17 cellular contexts compared by ENCODE assay signal in genomic region chr2:127663566-127664064, GRCh38. TPM values are rescaled to one million over a fixed set of nuclear protein-coding genes. Genes with fewer than 3 reads are reported as not detected.
A peak's percentile ranks its signal among the peaks of the same experiment; 100 is the strongest.
DNase-seq lines count a peak whose midpoint lies in the region; ATAC-seq, FAIRE-seq and TF ChIP-seq lines count a peak whose summit lies in the region.
"Had no signal": no experiment of that assay in that cellular context is flagged by ENCODE, and none has a peak within 500 bp of the region (broad histone marks: within the 10 kb centered on the region; RNA-seq: fewer than 3 reads in every experiment).

No MANE protein-coding gene starts in this region.

- H3K4me1 Mint-ChIP-seq in effector memory CD8-positive, alpha-beta T cell (ENCODE audit: low read depth in 2 of 2) = peaks cover 0 to 6% of the 10 kb centered on the region in 2 donors

- no peak overlapping the region for H3K27ac ChIP-seq in H1 (ENCODE audit: low read depth, low read length)
- H3K27ac ChIP-seq in muscle layer of colon (ENCODE audit: low read depth, low read length) = peak overlapping the region; percentile 92
- H3K27ac ChIP-seq in stomach = peak overlapping the region in 4 of 5 donors; percentile 72 to 84 (median 76)
- H3K27ac ChIP-seq in A673 (ENCODE audit: low read depth, low read length, poor library complexity, severe bottlenecking) = no peak overlapping the region
- H3K27ac ChIP-seq: BLaER1, SK-N-MC had no signal

- H2AFZ ChIP-seq in H1 (ENCODE audit: low read length) = no peak overlapping the region

- H3K14ac ChIP-seq in H1 (ENCODE audit: insufficient read length) = no peak overlapping the region

- no peak for DNase-seq in NT2/D1 (ENCODE audit: low read depth, low spot score)
- no peak for DNase-seq in H1 (ENCODE audit: low read depth in 1 of 2, low spot score in 2 of 2)
- no peak for DNase-seq in stomach
- DNase-seq in A673 (ENCODE audit: low spot score) = no peak
- DNase-seq in effector memory CD8-positive, alpha-beta T cell = no peak
- no peak for DNase-seq in NCI-H187 treated with DMSO at 0.1 percent for 48 hours (lab: John Stamatoyannopoulos, UW)
- DNase-seq: IMR-90, kidney glomerular epithelial cell, NCI-H1048, NCI-H2227 treated with DMSO at 0.1 percent for 48 hours, nucleus accumbens had no signal

- H3K56ac ChIP-seq in H1 (replicated peaks; ENCODE audit: insufficient read length, low read depth, low read length) = no peak overlapping the region

- peak overlapping the region; percentile 43 to 71; a peak in 3 of 4 replicates for H3K4me2 ChIP-seq in H1 (ENCODE audit: insufficient read depth in 1 of 2, low read depth in 2 of 2, low read length in 2 of 2)
- H3K4me2 ChIP-seq: BLaER1 had no signal

- no peak overlapping the region for H3K4me3 Mint-ChIP-seq in effector memory CD8-positive, alpha-beta T cell

- TF ChIP-seq EP300 in H1 (IDR thresholded peaks at IDR 0.05; ENCODE audit: borderline replicate concordance in 1 of 2, low read depth in 2 of 2, low read length in 2 of 2) (no peak), stomach (IDR thresholded peaks at IDR 0.05) (no peak)

- H2BK120ac ChIP-seq in H1 (replicated peaks; ENCODE audit: low read depth, low read length) = no peak overlapping the region

- H3K23me2 ChIP-seq in H1 (ENCODE audit: low read depth, low read length) = peaks cover 3% of the 10 kb centered on the region; the same call in 1 of the 2 replicates

- H2BK5ac ChIP-seq in H1 (ENCODE audit: low read depth, low read length) = no peak overlapping the region

- no peak overlapping the region for H4K5ac ChIP-seq in H1 (ENCODE audit: insufficient read length, low read depth, low read length)

- H3K9me3 ChIP-seq in NT2/D1 (ENCODE audit: insufficient read depth, low read length) (peaks cover 8% of the 10 kb centered on the region; the same call in 1 of the 2 replicates), H1 (ENCODE audit: insufficient read depth in 2 of 2, low read depth in 1 of 2, low read length in 1 of 2) (no peaks in the 10 kb centered on the region), muscle layer of colon (ENCODE audit: low read length) (no peaks in the 10 kb centered on the region), stomach (no peaks in the 10 kb centered on the region), A673 (ENCODE audit: low read depth, low read length, poor library complexity, severe bottlenecking) (no peaks in the 10 kb centered on the region)

- CTCF ChIA-PET in H1 (lab: Charles Lee; ENCODE audit: partially characterized antibody) (interaction anchor here (0.7 to 4.1 kb wide), 8 partner anchors 10 to 72 kb away, joined by 3 to 15 read pairs (median 5); no protein-coding TSS in a partner anchor), A673 (lab: Charles Lee) (no interaction called here)

- H3K36me3 ChIP-seq in NT2/D1 (ENCODE audit: insufficient read depth, insufficient read length, low read length) = peaks cover 5% of the 10 kb centered on the region
- no peaks in the 10 kb centered on the region for H3K36me3 ChIP-seq in H1 (ENCODE audit: control insufficient read depth in 2 of 4, insufficient read depth in 4 of 4, low read length in 3 of 4)
- H3K36me3 ChIP-seq in muscle layer of colon (ENCODE audit: insufficient read depth, low read length) = peaks cover 16% of the 10 kb centered on the region
- no peaks in the 10 kb centered on the region for H3K36me3 ChIP-seq in stomach
- no peaks in the 10 kb centered on the region for H3K36me3 ChIP-seq in A673 (ENCODE audit: insufficient read depth, low read length, poor library complexity, severe bottlenecking)

- peaks cover 41% of the 10 kb centered on the region for H3K27me3 ChIP-seq in NT2/D1 (ENCODE audit: insufficient read depth, insufficient read length)
- H3K27me3 ChIP-seq in H1 (replicated peaks in 1 of 4; ENCODE audit: control insufficient read depth in 3 of 4, extremely low read depth in 1 of 4, insufficient read depth in 3 of 4, low read length in 3 of 4) = peaks cover 9 to 33% (median 25%) of the 10 kb centered on the region in 4 experiments
- no peaks in the 10 kb centered on the region for H3K27me3 ChIP-seq in muscle layer of colon (ENCODE audit: control insufficient read depth in 1 of 2, insufficient read depth in 2 of 2, low read length in 2 of 2)
- peaks cover 0 to 36% (median 14%) of the 10 kb centered on the region in 3 donors for H3K27me3 ChIP-seq in stomach
- peaks cover 12% of the 10 kb centered on the region for H3K27me3 ChIP-seq in A673 (replicated peaks; ENCODE audit: insufficient read depth, low read depth, low read length, poor library complexity)

- H3K4me1 ChIP-seq in NT2/D1 (ENCODE audit: insufficient read depth, insufficient read length) = peaks cover 24% of the 10 kb centered on the region
- peaks cover 0 to 3% (median 0%) of the 10 kb centered on the region in 4 experiments; a peak in 4 of 7 replicates for H3K4me1 ChIP-seq in H1 (replicated peaks in 1 of 4; ENCODE audit: control insufficient read depth in 3 of 4, insufficient read depth in 4 of 4, low read length in 3 of 4)
- H3K4me1 ChIP-seq in muscle layer of colon (ENCODE audit: insufficient read depth, low read length) = peaks cover 79% of the 10 kb centered on the region
- peaks cover 19 to 79% (median 53%) of the 10 kb centered on the region in 4 donors for H3K4me1 ChIP-seq in stomach
- H3K4me1 ChIP-seq in A673 (ENCODE audit: insufficient read depth, low read length, poor library complexity, severe bottlenecking) = no peaks in the 10 kb centered on the region

- no peak overlapping the region for H3K23ac ChIP-seq in H1 (ENCODE audit: insufficient read length)

- WGBS in H1 (ENCODE audit: extremely low coverage in 1 of 2, insufficient coverage in 1 of 2, insufficient read length in 1 of 2, insufficient replicate concordance in 2 of 2, low coverage in 1 of 2, low lambda C conversion rate in 2 of 2, missing lambda C conversion rate in 1 of 2), 2 experiments = 88% methylated on average over 5 of the region's 6 CpGs; no CpG with 5 or more reads in 1 of the 2 experiments
- WGBS in stomach, 5 donors = 64 to 76% (median 67%) methylated on average over 5 to 6 of the region's 6 CpGs

- no peaks in the 10 kb centered on the region for H3K79me2 ChIP-seq in H1 (ENCODE audit: control insufficient read depth in 1 of 2, insufficient read depth in 2 of 2, low read length in 2 of 2)

- H2BK15ac ChIP-seq in H1 (ENCODE audit: low read length) = no peak overlapping the region

- intact Hi-C loops in stomach (cut with DNase I; ENCODE audit: low total_unique reads) = no loop called here
- intact Hi-C loops in A673 (cut with micrococcal nuclease; ENCODE audit: unreplicated experiment) = no loop called here

- TF ChIP-seq POLR2A in H1 (IDR thresholded peaks at IDR 0.05; ENCODE audit: control extremely low read depth in 1 of 2, low read depth in 2 of 2, low read length in 2 of 2) (no peak), stomach (IDR thresholded peaks at IDR 0.05) (no peak)

- BruUV-seq in A673 (replicated peaks; lab: Mats Ljungman, UMichigan) = no TSS peak

- H3K4ac ChIP-seq in H1 (replicated peaks; ENCODE audit: insufficient read length, low read depth, low read length) = no peak overlapping the region

- no peaks in the 10 kb centered on the region for H3K9me3 Mint-ChIP-seq in effector memory CD8-positive, alpha-beta T cell

- H2BK12ac ChIP-seq in H1 (ENCODE audit: low read depth, low read length) = no peak overlapping the region

- no peaks in the 10 kb centered on the region for H3K36me3 Mint-ChIP-seq in effector memory CD8-positive, alpha-beta T cell (ENCODE audit: insufficient read depth)

- no peaks in the 10 kb centered on the region for H4K20me1 ChIP-seq in H1 (replicated peaks in 1 of 2; ENCODE audit: control insufficient read depth in 1 of 2, insufficient read depth in 2 of 2, low read length in 2 of 2)

- TF ChIP-seq CTCF in H1 (IDR thresholded peaks at IDR 0.05; ENCODE audit: control extremely low read depth in 1 of 3, insufficient read depth in 1 of 3, low read depth in 1 of 3, low read length in 3 of 3) = no peak
- TF ChIP-seq CTCF in stomach (IDR thresholded peaks at IDR 0.05) = no peak
- TF ChIP-seq CTCF in A673 (conservative IDR thresholded peaks at IDR 0.05; ENCODE audit: low read depth, low read length) = no peak

- TF ChIP-seq RAD21 in H1 (IDR thresholded peaks at IDR 0.05 in 1 of 2, conservative IDR thresholded peaks at IDR 0.05 in 1 of 2; ENCODE audit: low read depth in 2 of 2, low read length in 2 of 2) = no peak

- H3K79me1 ChIP-seq in H1 (ENCODE audit: low read depth, low read length) = no peaks in the 10 kb centered on the region

- H3K4me3 ChIP-seq in NT2/D1 (ENCODE audit: insufficient read length, low read depth) (no peak overlapping the region), H1 (ENCODE audit: extremely low read depth in 1 of 4, insufficient read depth in 2 of 4, low read depth in 3 of 4, low read length in 4 of 4) (peak overlapping the region in 1 of 4 experiments; percentile 63; a peak in 2 of 8 replicates), muscle layer of colon (ENCODE audit: low read depth in 1 of 2, low read length in 2 of 2) (peak overlapping the region; percentile 44 to 58), stomach (peak overlapping the region; percentile 36 to 43 (median 40)), A673 (ENCODE audit: low read depth, low read length, poor library complexity, severe bottlenecking) (no peak overlapping the region)
- H3K4me3 ChIP-seq: SK-N-MC had no signal

- peak overlapping the region; percentile 47 for H3K9ac ChIP-seq in NT2/D1 (ENCODE audit: insufficient read length, low read depth)
- H3K9ac ChIP-seq in H1 (replicated peaks in 1 of 4; ENCODE audit: extremely low read depth in 1 of 4, low read depth in 3 of 4, low read length in 3 of 4) = no peak overlapping the region
- H3K9ac ChIP-seq in muscle layer of colon (ENCODE audit: low read length) = peak overlapping the region; percentile 74
- H3K9ac ChIP-seq: BLaER1 had no signal

- H2AK5ac ChIP-seq in H1 (ENCODE audit: low read depth, low read length) = no peak overlapping the region

- POLR2A ChIA-PET in H1 (lab: Charles Lee; ENCODE audit: partially characterized antibody) = interaction anchor here (1.1 to 3.8 kb wide), 2 partner anchors 12 to 148 kb away, joined by 3 to 21 read pairs; partner anchors contain the start of genes LIMS2 and WDR33
- POLR2A ChIA-PET in A673 (lab: Charles Lee; ENCODE audit: low non-redundant PET) = no interaction called here

- no peak overlapping the region for H3K27ac Mint-ChIP-seq in effector memory CD8-positive, alpha-beta T cell

- ATAC-seq in effector memory CD8-positive, alpha-beta T cell (replicated peaks) = no peak
- ATAC-seq in GM21825 (IDR thresholded peaks at IDR 0.05; ENCODE audit: unreplicated experiment) = no peak

- no peak overlapping the region for H2BK20ac ChIP-seq in H1 (ENCODE audit: low read length)

- no peak overlapping the region for H4K91ac ChIP-seq in H1 (replicated peaks; ENCODE audit: insufficient read length, low read length)

- FAIRE-seq in H1 (lab: Jason Lieb, UNC) = no peak
- FAIRE-seq: TTC549 had no signal

- peaks cover 59 to 83% of the 10 kb centered on the region in 2 donors for H3K27me3 Mint-ChIP-seq in effector memory CD8-positive, alpha-beta T cell

- no peak overlapping the region for H3K18ac ChIP-seq in H1 (ENCODE audit: extremely low read depth, low read length)

- no peak overlapping the region for H4K8ac ChIP-seq in H1 (ENCODE audit: extremely low read depth, insufficient read depth, low read length)

RNA-seq across cellular contexts. Expression of gene LIMS2, which starts 11.7 kb away (rescaled TPM):
- 4.8 and 4.9 TPM in 2 replicates for total RNA-seq in H1 (2021; fragmentation: NEBNext Ultra II Directional; extraction: Animal tissue kit (Norgen Biotek cat#: 25700))
- polyA plus RNA-seq in H1 (2011; rRNA removed) (3.3 and 5.1 TPM in 2 replicates), stomach (10 to 100 TPM; 33.0 to 94.1 (median 66.6) TPM)
- polyA plus RNA-seq in H1 (2011; cell fraction: cytosol; rRNA removed) = 2.4 TPM
- 5.6 TPM for polyA plus RNA-seq in H1 (2011; cell fraction: nucleus; rRNA removed)
- polyA plus RNA-seq in H1 (2012, experiment 1 of 2) = 2.7 to 3.7 TPM (median 3.6 TPM) in 4 replicates
- 5.1 TPM for polyA plus RNA-seq in H1 (2012, experiment 2 of 2)
- 3.6 TPM for polyA plus RNA-seq in H1 (2013, experiment 1 of 2)
- 3.8 TPM for polyA plus RNA-seq in H1 (2013, experiment 2 of 2)
- 0.90 and 1.2 TPM in 2 replicates for polyA minus RNA-seq in H1 (2011; rRNA and poly(A)+ RNA removed)
- 1.5 TPM for polyA minus RNA-seq in H1 (2011; cell fraction: cytosol; rRNA and poly(A)+ RNA removed)
- polyA minus RNA-seq in H1 (2011; cell fraction: nucleus; rRNA and poly(A)+ RNA removed) = 2.3 TPM
- total RNA-seq in stomach (10 to 100 TPM; 30.3 to 90.4 (median 52.5) TPM), A673 (2021) (1.2 and 1.5 TPM in 2 replicates)

RNA-seq across cellular contexts. Expression of gene GPR17, which starts 17.7 kb away (rescaled TPM):
- not detected in 2 replicates for total RNA-seq in H1 (2021; fragmentation: NEBNext Ultra II Directional; extraction: Animal tissue kit (Norgen Biotek cat#: 25700))
- polyA plus RNA-seq in H1 (2011; rRNA removed) (0.03 TPM in 2 replicates), stomach (under 1 TPM; 0.19 to 0.61 (median 0.25) TPM)
- not detected for polyA plus RNA-seq in H1 (2011; cell fraction: cytosol; rRNA removed)
- polyA plus RNA-seq in H1 (2011; cell fraction: nucleus; rRNA removed) = 0.13 TPM
- polyA plus RNA-seq in H1 (2012, experiment 1 of 2) = 0.14 to 0.90 TPM (median 0.59 TPM) in 3 of 4 replicates, not detected in the other
- polyA plus RNA-seq in H1 (2012, experiment 2 of 2) = 0.09 TPM
- polyA plus RNA-seq in H1 (2013, experiment 1 of 2) = not detected
- not detected for polyA plus RNA-seq in H1 (2013, experiment 2 of 2)
- not detected in 2 replicates for polyA minus RNA-seq in H1 (2011; rRNA and poly(A)+ RNA removed)
- not detected for polyA minus RNA-seq in H1 (2011; cell fraction: cytosol; rRNA and poly(A)+ RNA removed)
- not detected for polyA minus RNA-seq in H1 (2011; cell fraction: nucleus; rRNA and poly(A)+ RNA removed)
- total RNA-seq in stomach (not detected), A673 (2021) (0.28 and 0.45 TPM in 2 replicates)
- total RNA-seq: glomerular endothelial cell, IMR-90 had no signal
- polyA plus RNA-seq: IMR-90 had no signal

RNA-seq across cellular contexts. Expression of gene SFT2D3, which starts 37.7 kb away (rescaled TPM):
- 7.1 and 7.3 TPM in 2 replicates for total RNA-seq in H1 (2021; fragmentation: NEBNext Ultra II Directional; extraction: Animal tissue kit (Norgen Biotek cat#: 25700))
- 7.3 and 10.3 TPM in 2 replicates for polyA plus RNA-seq in H1 (2011; rRNA removed)
- polyA plus RNA-seq in H1 (2011; cell fraction: cytosol; rRNA removed) = 11.5 TPM
- polyA plus RNA-seq in H1 (2011; cell fraction: nucleus; rRNA removed) = 5.6 TPM
- polyA plus RNA-seq in H1 (2012, experiment 1 of 2) = not detected in 4 replicates
- polyA plus RNA-seq in H1 (2012, experiment 2 of 2) = 5.5 TPM
- 11.1 TPM for polyA plus RNA-seq in H1 (2013, experiment 1 of 2)
- 10.8 TPM for polyA plus RNA-seq in H1 (2013, experiment 2 of 2)
- polyA minus RNA-seq in H1 (2011; rRNA and poly(A)+ RNA removed) = 5.5 and 5.6 TPM in 2 replicates
- 5.8 TPM for polyA minus RNA-seq in H1 (2011; cell fraction: cytosol; rRNA and poly(A)+ RNA removed)
- polyA minus RNA-seq in H1 (2011; cell fraction: nucleus; rRNA and poly(A)+ RNA removed) = 9.4 TPM
- total RNA-seq in stomach = 10 to 100 TPM in 1 of 5 donors, 1 to 10 TPM in 4; 2.3 to 35.6 (median 7.2) TPM
- polyA plus RNA-seq in stomach = 1 to 10 TPM; 2.1 to 6.5 (median 3.1) TPM
- 7.1 and 7.6 TPM in 2 replicates for total RNA-seq in A673 (2021)

Comparison
In these comparisons a context has a peak if more than half of its experiments do, and no peak if none do; other contexts are left out.
1. H3K4me3 ChIP-seq: peak in muscle layer of colon (2 of 2) and stomach (4 of 4); none in NT2/D1 (single experiment) and A673 (single experiment).
2. H3K9ac ChIP-seq: peak in NT2/D1 (single experiment) and muscle layer of colon (single experiment); none in H1 (0 of 4).
3. H3K27ac ChIP-seq: peak in muscle layer of colon (single experiment) and stomach (4 of 5); none in H1 (single experiment) and A673 (single experiment).